8 cellular contexts compared by ENCODE assay signal in genomic region chr7:156639426-156640256, GRCh38. TPM values are rescaled to one million over a fixed set of nuclear protein-coding genes. Genes with fewer than 3 reads are reported as not detected.
DNase-seq lines count a peak whose midpoint lies in the region; ATAC-seq lines count a peak whose summit lies in the region.

No MANE protein-coding gene starts in this region.

- no peaks in the 10 kb centered on the region for H3K36me3 ChIP-seq in CD8-positive, alpha-beta memory T cell (ENCODE audit: insufficient read depth, low read length)
- no peaks in the 10 kb centered on the region for H3K36me3 ChIP-seq in subcutaneous abdominal adipose tissue (ENCODE audit: control insufficient read depth in 5 of 5, insufficient read depth in 5 of 5, low read length in 5 of 5)

- peak overlapping the region; percentile 58 to 86 (median 81) for H3K4me3 Mint-ChIP-seq in CD8-positive, alpha-beta memory T cell
- peak overlapping the region; percentile 77 to 89 (median 77) for H3K4me3 Mint-ChIP-seq in immature natural killer cell

- DNase-seq in CD8-positive, alpha-beta memory T cell = no peak
- DNase-seq in amniotic epithelial cell (ENCODE audit: low read depth) = peak; percentile 10
- peak in 1 of 3 donors; percentile 1 for DNase-seq in immature natural killer cell
- no peak for DNase-seq in D341Med (ENCODE audit: low spot score)
- DNase-seq in NCI-H524 treated with DMSO at 0.1 percent for 48 hours (lab: John Stamatoyannopoulos, UW) = no peak
- DNase-seq in epidermal melanocyte (ENCODE audit: insufficient read length, low spot score) = no peak

- H3K9me3 ChIP-seq in CD8-positive, alpha-beta memory T cell (ENCODE audit: low read length) = no peaks in the 10 kb centered on the region
- peaks cover 0 to 11% (median 8%) of the 10 kb centered on the region in 5 donors for H3K9me3 ChIP-seq in subcutaneous abdominal adipose tissue (ENCODE audit: control insufficient read depth in 5 of 5, low read length in 5 of 5)

- H3K4me3 ChIP-seq in CD8-positive, alpha-beta memory T cell (ENCODE audit: low read length) = peak overlapping the region; percentile 9
- H3K4me3 ChIP-seq in subcutaneous abdominal adipose tissue (ENCODE audit: low read depth in 1 of 5, low read length in 5 of 5) = peak overlapping the region; percentile 48 to 88 (median 83)

- H3K27ac ChIP-seq in CD8-positive, alpha-beta memory T cell (ENCODE audit: low read depth, low read length) = peak overlapping the region; percentile 83
- H3K27ac ChIP-seq in subcutaneous abdominal adipose tissue (ENCODE audit: low read depth, low read length) = no peak overlapping the region

- POLR2A ChIA-PET in CD8-positive, alpha-beta memory T cell (lab: Charles Lee) = no interaction called here

- H3K4me1 Mint-ChIP-seq in CD8-positive, alpha-beta memory T cell = peaks cover 11 to 20% (median 20%) of the 10 kb centered on the region in 3 donors
- H3K4me1 Mint-ChIP-seq in immature natural killer cell = peaks cover 13 to 18% of the 10 kb centered on the region in 2 donors

- H3K36me3 Mint-ChIP-seq in CD8-positive, alpha-beta memory T cell = peaks cover 0 to 4% (median 0%) of the 10 kb centered on the region in 3 donors
- H3K36me3 Mint-ChIP-seq in immature natural killer cell = peaks cover 0 to 4% (median 2%) of the 10 kb centered on the region in 3 donors

- CTCF ChIA-PET in CD8-positive, alpha-beta memory T cell (lab: Charles Lee) = no interaction called here

- H3K4me1 ChIP-seq in CD8-positive, alpha-beta memory T cell (ENCODE audit: insufficient read depth, low read length) = peaks cover 16% of the 10 kb centered on the region
- peaks cover 2 to 18% (median 17%) of the 10 kb centered on the region in 5 donors for H3K4me1 ChIP-seq in subcutaneous abdominal adipose tissue (ENCODE audit: control insufficient read depth in 5 of 5, insufficient read depth in 5 of 5, low read length in 5 of 5)

- H3K27me3 Mint-ChIP-seq in CD8-positive, alpha-beta memory T cell = peaks cover 20 to 64% of the 10 kb centered on the region in 2 donors
- H3K27me3 Mint-ChIP-seq in immature natural killer cell (ENCODE audit: low read depth in 3 of 3) = peaks cover 6 to 24% (median 20%) of the 10 kb centered on the region in 3 donors

- peak; percentile 7 for ATAC-seq in HG03025 (IDR thresholded peaks at IDR 0.05; ENCODE audit: low FRiP score, unreplicated experiment)

- H3K9me3 Mint-ChIP-seq in CD8-positive, alpha-beta memory T cell = peaks cover 6 to 13% (median 6%) of the 10 kb centered on the region in 5 donors
- peaks cover 0 to 5% (median 0%) of the 10 kb centered on the region in 6 donors for H3K9me3 Mint-ChIP-seq in immature natural killer cell

- no peaks in the 10 kb centered on the region for H3K27me3 ChIP-seq in CD8-positive, alpha-beta memory T cell (ENCODE audit: insufficient read depth, low read length, poor library complexity, severe bottlenecking)
- H3K27me3 ChIP-seq in subcutaneous abdominal adipose tissue (ENCODE audit: control insufficient read depth in 5 of 5, insufficient read depth in 4 of 5, low read length in 5 of 5) = no peaks in the 10 kb centered on the region

- peak overlapping the region in 3 of 5 donors; percentile 46 to 83 (median 60) for H3K9ac ChIP-seq in subcutaneous abdominal adipose tissue (ENCODE audit: low read length in 5 of 5)

- H3K27ac Mint-ChIP-seq in CD8-positive, alpha-beta memory T cell = peak overlapping the region; percentile 32 to 95 (median 84)
- peak overlapping the region in 3 of 6 donors; percentile 5 to 72 (median 8) for H3K27ac Mint-ChIP-seq in immature natural killer cell

RNA-seq across cellular contexts. Expression of gene RNF32, which starts 0.9 kb away (rescaled TPM):
- under 1 TPM; 0.20 to 0.83 TPM for total RNA-seq in CD8-positive, alpha-beta memory T cell
- polyA plus RNA-seq in CD8-positive, alpha-beta memory T cell = 0.40 TPM
- polyA plus RNA-seq in immature natural killer cell = 1 to 10 TPM in 1 of 3 donors, under 1 TPM in 2; 0.32 to 4.7 (median 0.57) TPM
